24 cellular contexts compared by ENCODE assay signal in genomic region chr19:41083516-41083915, GRCh38. TPM values are rescaled to one million over a fixed set of nuclear protein-coding genes. Genes with fewer than 3 reads are reported as not detected.
DNase-seq lines count a peak whose midpoint lies in the region; ATAC-seq and TF ChIP-seq lines count a peak whose summit lies in the region.
"Had no signal": no experiment of that assay in that cellular context is flagged by ENCODE, and none has a peak within 500 bp of the region (broad histone marks: within the 10 kb centered on the region; RNA-seq: fewer than 3 reads in every experiment).

No MANE protein-coding gene starts in this region.

- no peak for TF ChIP-seq RAD21 in HCT116 (IDR thresholded peaks at IDR 0.05; ENCODE audit: low read depth)

- H3K9ac ChIP-seq in HCT116 (ENCODE audit: low read length) (no peak overlapping the region), PC-3 (ENCODE audit: low read length) (peak overlapping the region; percentile 55)
- H3K9ac ChIP-seq: SK-N-SH had no signal

- H3K4me1 ChIP-seq in HCT116 (ENCODE audit: control insufficient read depth in 1 of 2, insufficient read depth in 2 of 2, low read length in 2 of 2), result peaks cover 0 to 10% of the 10 kb centered on the region in 2 experiments; a peak in 2 of 4 replicates
- peaks cover 25% of the 10 kb centered on the region for H3K4me1 ChIP-seq in PC-3 (ENCODE audit: insufficient read depth, low read length)
- H3K4me1 ChIP-seq: Peyer's patch had no signal

- no peaks in the 10 kb centered on the region; the same call in 1 of the 2 replicates for H3K27me3 ChIP-seq in HCT116 (ENCODE audit: insufficient read depth, low read length)
- H3K27me3 ChIP-seq in PC-3 (ENCODE audit: low read length), result no peaks in the 10 kb centered on the region
- H3K27me3 ChIP-seq: Peyer's patch had no signal

- DNase-seq in HCT116 (ENCODE audit: low read depth, low spot score), result no peak
- DNase-seq in PC-3, result peak; percentile 93
- DNase-seq in epithelial cell of esophagus (ENCODE audit: low read depth), result peak; percentile 24
- no peak for DNase-seq in type B pancreatic cell (ENCODE audit: extremely low spot score, unreplicated experiment)
- DNase-seq in CD1c-positive myeloid dendritic cell (ENCODE audit: extremely low spot score), result no peak
- DNase-seq: COR-L47, DMS153, GF-D8, IMR-90, MM.1S, NCI-H1092, NCI-H1436 treated with DMSO at 0.1 percent for 48 hours, NCI-H2081, NCI-H524 treated with DMSO at 0.1 percent for 48 hours, Peyer's patch, SHP77, SK-N-SH, T-helper 1 cell, T-helper 9 cell had no signal

- CTCF ChIA-PET in HCT116 (lab: Charles Lee) (no interaction called here), PC-3 (lab: Charles Lee) (no interaction called here)

- no peaks in the 10 kb centered on the region for H4K20me1 ChIP-seq in HCT116 (ENCODE audit: insufficient read depth)
- no peaks in the 10 kb centered on the region for H4K20me1 ChIP-seq in PC-3 (ENCODE audit: low read length)

- H3K36me3 Mint-ChIP-seq in type B pancreatic cell, result no peaks in the 10 kb centered on the region
- H3K36me3 Mint-ChIP-seq: CD14-positive monocyte had no signal

- H3K4me2 ChIP-seq in HCT116 (ENCODE audit: low read length) (peak overlapping the region; percentile 13), PC-3 (ENCODE audit: low read length) (peak overlapping the region; percentile 56)
- H3K4me2 ChIP-seq: SK-N-SH had no signal

- H3K9me3 ChIP-seq in HCT116 (ENCODE audit: control insufficient read depth in 1 of 2, insufficient read depth in 1 of 2, low read depth in 1 of 2, low read length in 2 of 2) (no peaks in the 10 kb centered on the region), PC-3 (ENCODE audit: low read length) (no peaks in the 10 kb centered on the region)
- H3K9me3 ChIP-seq: SK-N-SH had no signal

- intact Hi-C loops in HCT116 (cut with micrococcal nuclease) (no loop called here), PC-3 (cut with micrococcal nuclease) (no loop called here)

- TF ChIP-seq POLR2A in HCT116 (IDR thresholded peaks at IDR 0.05; ENCODE audit: borderline replicate concordance, extremely low read depth, insufficient read depth, insufficient read length), result no peak

- no peak for TF ChIP-seq CTCF in HCT116 (IDR thresholded peaks at IDR 0.05 in 2 of 3, conservative IDR thresholded peaks at IDR 0.05 in 1 of 3; ENCODE audit: borderline replicate concordance in 1 of 3, insufficient read depth in 1 of 3, low read depth in 2 of 3, low read length in 2 of 3)
- TF ChIP-seq CTCF in PC-3 (conservative IDR thresholded peaks at IDR 0.05; ENCODE audit: low read depth, low read length), result no peak
- no peak for TF ChIP-seq CTCF in epithelial cell of esophagus (IDR thresholded peaks at IDR 0.05; ENCODE audit: insufficient read depth, low read depth, low read length, missing control alignments)
- TF ChIP-seq CTCF in type B pancreatic cell (conservative IDR thresholded peaks at IDR 0.05), result no peak

- no peaks in the 10 kb centered on the region for H3K36me3 ChIP-seq in HCT116 (ENCODE audit: control insufficient read depth in 1 of 2, insufficient read depth in 2 of 2, low read length in 2 of 2)
- H3K36me3 ChIP-seq in PC-3 (ENCODE audit: low read depth, low read length), result no peaks in the 10 kb centered on the region
- H3K36me3 ChIP-seq: Peyer's patch had no signal

- H3K4me3 ChIP-seq in HCT116 (replicated peaks in 1 of 2; ENCODE audit: low read depth in 1 of 2, low read length in 2 of 2) (no peak overlapping the region), PC-3 (ENCODE audit: low read length) (no peak overlapping the region), epithelial cell of esophagus (ENCODE audit: low read length) (no peak overlapping the region)
- H3K4me3 ChIP-seq: Peyer's patch had no signal

- H3K27ac ChIP-seq in HCT116 (ENCODE audit: low read depth, low read length), result no peak overlapping the region
- H3K27ac ChIP-seq in PC-3 (ENCODE audit: low read length), result peak overlapping the region; percentile 92
- H3K27ac ChIP-seq: Peyer's patch had no signal

- no peaks in the 10 kb centered on the region; the same call in 1 of the 2 replicates for H3K9me2 ChIP-seq in HCT116 (ENCODE audit: insufficient read depth)
- no peaks in the 10 kb centered on the region for H3K9me2 ChIP-seq in PC-3 (replicated peaks; ENCODE audit: low read length)
- H3K9me2 ChIP-seq: SK-N-SH had no signal

- H2AFZ ChIP-seq in HCT116 (ENCODE audit: low read depth, low read length, poor library complexity, severe bottlenecking) (no peak overlapping the region), PC-3 (ENCODE audit: low read length) (no peak overlapping the region)

- ATAC-seq in HCT116 (no peak), PC-3 (peak; percentile 88), HG02642 (IDR thresholded peaks at IDR 0.05; ENCODE audit: poor library complexity, unreplicated experiment) (no peak), HG03520 (IDR thresholded peaks at IDR 0.05; ENCODE audit: unreplicated experiment) (no peak), HG02981 (IDR thresholded peaks at IDR 0.05; ENCODE audit: unreplicated experiment) (no peak)

- H3K4me1 Mint-ChIP-seq in type B pancreatic cell (ENCODE audit: unreplicated experiment), result no peaks in the 10 kb centered on the region
- H3K4me1 Mint-ChIP-seq: CD14-positive monocyte had no signal

- no peaks in the 10 kb centered on the region for H3F3A ChIP-seq in PC-3 (ENCODE audit: low read length, unreplicated experiment)

- BruUV-seq in HCT116 (replicated peaks; lab: Mats Ljungman, UMichigan) (no TSS peak), PC-3 (replicated peaks; lab: Mats Ljungman, UMichigan) (no TSS peak)

- no peaks in the 10 kb centered on the region for H3K9me3 Mint-ChIP-seq in type B pancreatic cell

- H3K4me3 Mint-ChIP-seq in type B pancreatic cell, result no peak overlapping the region
- H3K4me3 Mint-ChIP-seq: CD14-positive monocyte had no signal

- H3K79me2 ChIP-seq in HCT116 (ENCODE audit: insufficient read depth, low read length) (no peaks in the 10 kb centered on the region), PC-3 (ENCODE audit: low read length) (no peaks in the 10 kb centered on the region)

- RAD21 ChIA-PET in HCT116 (lab: Charles Lee; ENCODE audit: low non-redundant PET in 1 of 2, low total read pairs in 2 of 2, uncharacterized antibody in 2 of 2, unreplicated experiment in 2 of 2), result no interaction called here

- peak overlapping the region; percentile 80 for H3K27ac Mint-ChIP-seq in type B pancreatic cell
- H3K27ac Mint-ChIP-seq: CD14-positive monocyte had no signal

- POLR2A ChIA-PET in HCT116 (lab: Charles Lee) (no interaction called here), PC-3 (lab: Charles Lee; ENCODE audit: unreplicated experiment) (no interaction called here)

- H3K27me3 Mint-ChIP-seq in type B pancreatic cell, result peaks cover 49% of the 10 kb centered on the region

TF ChIP-seq in HCT116, 20 proteins besides CTCF, POLR2A, EP300 and RAD21 (continues in another document):
- TF ChIP-seq SP1 (IDR thresholded peaks at IDR 0.05; ENCODE audit: low read depth) (no peak), SIN3A (IDR thresholded peaks at IDR 0.05; ENCODE audit: low read depth) (no peak), JUND (IDR thresholded peaks at IDR 0.05) (no peak), CEBPB (IDR thresholded peaks at IDR 0.05; ENCODE audit: low read depth) (no peak), MAX (IDR thresholded peaks at IDR 0.05) (no peak), ZBTB33 (IDR thresholded peaks at IDR 0.05; ENCODE audit: extremely low read depth, insufficient replicate concordance, low read length) (no peak)

RNA-seq across cellular contexts. Expression of gene CYP2A13, which starts 4.7 kb away (rescaled TPM):
- total RNA-seq in HCT116 (2021; ENCODE audit: unreplicated experiment), result not detected
- polyA plus RNA-seq in HCT116 (2012), result not detected in 2 replicates
- not detected in 2 replicates for total RNA-seq in PC-3 (2014; rRNA removed)
- not detected in 2 replicates for total RNA-seq in type B pancreatic cell (ENCODE audit: low replicate concordance)
- total RNA-seq: IMR-90, Peyer's patch had no signal
- polyA plus RNA-seq: AG04450, CD14-positive monocyte, IMR-90, SK-N-SH had no signal

RNA-seq across cellular contexts. Expression of gene CYP2F1, which starts 30.7 kb away (rescaled TPM):
- not detected for total RNA-seq in HCT116 (2021; ENCODE audit: unreplicated experiment)
- 0.14 and 0.21 TPM in 2 replicates for polyA plus RNA-seq in HCT116 (2012)
- not detected in 2 replicates for total RNA-seq in PC-3 (2014; rRNA removed)
- not detected in 2 replicates for total RNA-seq in type B pancreatic cell (ENCODE audit: low replicate concordance)
- total RNA-seq: IMR-90, Peyer's patch had no signal
- polyA plus RNA-seq: AG04450, CD14-positive monocyte, IMR-90, SK-N-SH had no signal

Comparison
In these comparisons a context has a peak if more than half of its experiments do, and no peak if none do; other contexts are left out.
1. DNase-seq: peak in PC-3 (single experiment) and epithelial cell of esophagus (single experiment); none in HCT116 (single experiment), type B pancreatic cell (single experiment) and CD1c-positive myeloid dendritic cell (single experiment).